Comparison of ENCODE assay signal across 15 cellular contexts in genomic region chr20:23122959-23123655, GRCh38.
"Had no signal": no experiment of that assay in that cellular context is flagged by ENCODE, and none has a peak within 500 bp of the region (broad histone marks: within the 10 kb centered on the region; RNA-seq: fewer than 3 reads in every experiment).

No MANE protein-coding gene starts in this region.

- H3K4me3 Mint-ChIP-seq: activated naive CD8-positive, alpha-beta T cell treated with anti-CD3 and anti-CD28 coated beads, Interleukin-2, amount 10 ng/mL, durations not matched to agents 7 days and 5 days; activated T-helper 1 cell treated with anti-CD3 and anti-CD28 coated beads, Interleukin-12 subunit alpha, Interleukin-12 subunit beta, Interleukin-2, Interleukin-4 antibody, amounts not matched to agents 30 ng/mL and 10 ng/mL and 1 ng/mL, durations not matched to agents 14 hours and 24 hours and 36 hours; brain; memory B cell; naive thymus-derived CD4-positive, alpha-beta T cell had no signal

- H3K9me3 ChIP-seq: thyroid gland had no signal

- H3K36me3 Mint-ChIP-seq: activated naive CD8-positive, alpha-beta T cell treated with anti-CD3 and anti-CD28 coated beads, Interleukin-2, amount 10 ng/mL, durations not matched to agents 7 days and 5 days; brain; memory B cell; naive thymus-derived CD4-positive, alpha-beta T cell had no signal

- H3K4me3 ChIP-seq: dorsolateral prefrontal cortex, thyroid gland had no signal

- H3K4me1 Mint-ChIP-seq: activated naive CD8-positive, alpha-beta T cell treated with anti-CD3 and anti-CD28 coated beads, Interleukin-2, amount 10 ng/mL, durations not matched to agents 7 days and 5 days had no signal

- H3K27ac Mint-ChIP-seq: activated naive CD8-positive, alpha-beta T cell treated with anti-CD3 and anti-CD28 coated beads, Interleukin-2, amount 10 ng/mL, durations not matched to agents 7 days and 5 days; activated T-helper 1 cell treated with anti-CD3 and anti-CD28 coated beads, Interleukin-12 subunit alpha, Interleukin-12 subunit beta, Interleukin-2, Interleukin-4 antibody, amounts not matched to agents 30 ng/mL and 10 ng/mL and 1 ng/mL, durations not matched to agents 14 hours and 24 hours and 36 hours; memory B cell; naive thymus-derived CD4-positive, alpha-beta T cell had no signal

- H3K27ac ChIP-seq: dorsolateral prefrontal cortex, parathyroid adenoma, thyroid gland, WERI-Rb-1 had no signal

- ATAC-seq: naive thymus-derived CD4-positive, alpha-beta T cell had no signal

- H3K9me3 Mint-ChIP-seq: activated naive CD8-positive, alpha-beta T cell treated with anti-CD3 and anti-CD28 coated beads, Interleukin-2, amount 10 ng/mL, durations not matched to agents 7 days and 5 days; activated T-helper 1 cell treated with anti-CD3 and anti-CD28 coated beads, Interleukin-12 subunit alpha, Interleukin-12 subunit beta, Interleukin-2, Interleukin-4 antibody, amounts not matched to agents 30 ng/mL and 10 ng/mL and 1 ng/mL, durations not matched to agents 14 hours and 24 hours and 36 hours; memory B cell had no signal

- DNase-seq: activated CD4-positive, alpha-beta T cell treated with anti-CD3 and anti-CD28 coated beads, Interleukin-2, amount 50 U/mL, for 4 hours; activated naive CD4-positive, alpha-beta T cell; activated naive CD8-positive, alpha-beta T cell treated with anti-CD3 and anti-CD28 coated beads, Interleukin-2, amount 10 ng/mL, durations not matched to agents 7 days and 5 days; activated T-cell treated with anti-CD3 and anti-CD28 coated beads for 4 hours; caudate nucleus; naive thymus-derived CD4-positive, alpha-beta T cell; stimulated activated naive CD4-positive, alpha-beta T cell; T1000; thyroid gland; WERI-Rb-1 had no signal
